ENCODE assay signal across 17 cellular contexts in genomic region chr6:37426945-37427510, GRCh38.
"Had no signal": no experiment of that assay in that cellular context is flagged by ENCODE, and none has a peak within 500 bp of the region (broad histone marks: within the 10 kb centered on the region; RNA-seq: fewer than 3 reads in every experiment).

No MANE protein-coding gene starts in this region.

- H3K27ac ChIP-seq: adrenal gland, dorsolateral prefrontal cortex, left lung, neural progenitor cell, pancreas, tibial nerve, uterus had no signal

- H3K36me3 ChIP-seq: adrenal gland, left lung, neural progenitor cell, pancreas, tibial nerve, uterus had no signal

- H3K4me3 ChIP-seq: adrenal gland, dorsolateral prefrontal cortex, left lung, neural progenitor cell, pancreas, tibial nerve, uterus had no signal

- ATAC-seq: activated CD4-positive, alpha-beta T cell treated with anti-CD3 and anti-CD28 coated beads for 36 hours; activated T-cell treated with anti-CD3 and anti-CD28 coated beads, Interleukin-2, amount 50 U/mL, for 4 hours; left lung; stimulated activated naive B cell treated with anti-CD40 and anti-IgM and Interleukin-4, amounts not matched to agents 10 μg/mL and 1 μg/mL and 100 μg/mL, for 72 hours had no signal

- H3K4me2 ChIP-seq: neural progenitor cell had no signal

- H3K4me1 ChIP-seq: adrenal gland, neural progenitor cell, pancreas, uterus had no signal

- H3K9me3 ChIP-seq: left lung, pancreas, tibial nerve, uterus had no signal

- H2AFZ ChIP-seq: neural progenitor cell had no signal

- H3K9ac ChIP-seq: neural progenitor cell had no signal

- DNase-seq: activated CD4-positive, alpha-beta memory T cell treated with anti-CD3 and anti-CD28 coated beads, Interleukin-2, amount 10 ng/mL, durations not matched to agents 7 days and 5 days; activated CD4-positive, alpha-beta T cell treated with anti-CD3 and anti-CD28 coated beads for 36 hours; activated effector memory CD4-positive, alpha-beta T cell treated with anti-CD3 and anti-CD28 coated beads, Interleukin-2, amount 50 U/mL, for 16 hours; activated T-cell treated with anti-CD3 and anti-CD28 coated beads, Interleukin-2, amount 50 U/mL, for 4 hours; adrenal gland; dorsolateral prefrontal cortex; hypothalamus; kidney; left lung; naive B cell; pancreas; stimulated activated CD4-positive, alpha-beta T cell treated with anti-CD3 and anti-CD28 coated beads, Interleukin-2, amount 100 ng/mL, for 48 hours; stimulated activated naive B cell treated with anti-CD40 and anti-IgM and Interleukin-4, amounts not matched to agents 10 μg/mL and 1 μg/mL and 100 μg/mL, for 72 hours; T1000; uterus had no signal

- H3K27me3 ChIP-seq: adrenal gland, left lung, neural progenitor cell, pancreas, tibial nerve had no signal
